19 cellular contexts compared by ENCODE assay signal in the genomic region with DNA sequence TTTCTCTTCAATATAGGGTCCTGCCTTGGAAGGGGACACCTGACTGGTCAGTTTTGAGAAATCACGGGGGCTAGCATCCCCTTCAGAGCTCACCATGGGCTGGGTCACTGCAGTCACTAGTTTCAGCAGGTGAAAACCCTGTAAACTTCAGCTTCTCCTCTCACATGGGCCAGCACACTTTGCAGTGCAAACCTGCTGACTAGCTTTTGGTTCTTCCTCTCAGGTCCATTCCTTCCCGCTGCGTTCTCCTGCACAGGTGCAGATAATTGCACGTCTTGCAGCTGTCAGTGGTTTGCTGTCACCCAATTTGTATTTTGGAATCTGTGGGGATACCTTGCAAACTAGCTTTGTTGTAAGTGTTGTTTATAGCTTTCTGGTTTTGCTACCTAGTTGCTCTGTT.
"Had no signal": no experiment of that assay in that cellular context is flagged by ENCODE, and none has a peak within 500 bp of the region (broad histone marks: within the 10 kb centered on the region; RNA-seq: fewer than 3 reads in every experiment).

No MANE protein-coding gene starts in this region.

- H3K4me3 ChIP-seq: esophagus squamous epithelium, gastroesophageal sphincter, left ventricle myocardium inferior, psoas muscle, right lobe of liver, tibial artery, upper lobe of right lung had no signal

- H3K36me3 ChIP-seq: esophagus squamous epithelium, gastroesophageal sphincter, left ventricle myocardium inferior, right lobe of liver, tibial artery, upper lobe of right lung had no signal

- H3K27me3 ChIP-seq: esophagus squamous epithelium, gastroesophageal sphincter, right lobe of liver, tibial artery, upper lobe of right lung had no signal

- FAIRE-seq: endometrium, keratinocyte had no signal

- ATAC-seq: gastroesophageal sphincter; left cardiac atrium; psoas muscle; right lobe of liver; stimulated activated memory B cell treated with anti-CD40 and anti-IgM and Interleukin-4, amounts not matched to agents 10 μg/mL and 1 μg/mL and 100 μg/mL, for 72 hours; upper lobe of right lung had no signal

- H3K4me1 ChIP-seq: esophagus squamous epithelium, gastroesophageal sphincter, left ventricle myocardium inferior, psoas muscle, right lobe of liver, tibial artery, upper lobe of right lung had no signal

- H3K27ac ChIP-seq: epithelial cell of prostate, esophagus squamous epithelium, gastroesophageal sphincter, left ventricle myocardium inferior, psoas muscle, right lobe of liver, tibial artery, upper lobe of right lung had no signal

- H3K9me3 ChIP-seq: esophagus squamous epithelium, gastroesophageal sphincter, left ventricle myocardium inferior, psoas muscle, right lobe of liver, tibial artery, upper lobe of right lung had no signal

- DNase-seq: effector memory CD4-positive, alpha-beta T cell; esophagus squamous epithelium; foreskin fibroblast; glutamatergic neuron; left cardiac atrium; left ventricle myocardium inferior; mesendoderm; naive B cell; psoas muscle; retina; right lobe of liver; stimulated activated CD4-positive, alpha-beta T cell treated with anti-CD3 and anti-CD28 coated beads, Interleukin-4, amount 100 ng/mL, for 1 hour; tibial artery; upper lobe of right lung had no signal
